In the genomic region with DNA sequence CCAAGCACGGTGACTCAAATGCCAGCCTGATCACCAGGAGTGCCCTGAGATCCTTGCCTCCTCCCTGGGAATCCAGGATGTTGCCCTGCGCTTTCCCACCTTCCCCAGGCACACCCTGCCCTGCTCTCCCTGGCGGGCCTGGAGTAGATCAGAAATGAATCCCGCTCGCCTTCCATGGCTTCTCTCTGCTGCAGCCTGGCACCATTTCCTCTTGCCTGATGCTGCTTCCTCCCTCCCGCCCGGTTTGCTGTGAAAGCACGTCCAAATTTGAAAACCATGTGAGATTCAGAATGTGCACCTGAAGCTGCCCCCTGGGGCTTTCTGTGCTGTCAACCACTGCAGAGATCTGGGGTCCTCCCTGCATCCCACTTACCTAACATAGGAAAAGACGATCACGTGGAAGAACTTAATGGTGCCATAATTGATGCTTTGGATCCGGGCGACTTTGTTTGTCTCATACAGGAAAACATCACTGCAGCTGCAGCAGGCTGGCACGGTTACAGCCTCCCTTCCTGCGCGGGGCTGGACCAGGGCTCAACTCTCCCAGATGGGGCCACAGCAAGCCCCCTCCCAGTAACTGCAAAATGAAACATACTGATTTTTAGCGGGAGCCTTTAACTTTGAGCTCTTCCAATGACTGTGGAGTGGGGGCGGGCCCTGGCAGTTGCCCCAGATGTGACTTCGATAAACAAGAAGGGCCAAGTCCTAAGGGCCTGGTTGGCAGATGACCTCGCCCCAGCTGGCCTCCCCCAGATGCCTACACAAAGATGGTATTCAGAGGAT, we compare ENCODE assay signal across 8 cellular contexts. TPM values are rescaled to one million over a fixed set of nuclear protein-coding genes. Genes with fewer than 3 reads are reported as not detected.
DNase-seq lines count a peak whose midpoint lies in the region; ATAC-seq lines count a peak whose summit lies in the region.

No MANE protein-coding gene starts in this region.

- H3K27me3 Mint-ChIP-seq in activated naive CD8-positive, alpha-beta T cell treated with anti-CD3 and anti-CD28 coated beads, Interleukin-2, amount 10 ng/mL, durations not matched to agents 7 days and 5 days: no peaks in the 10 kb centered on the region

- H3K4me1 Mint-ChIP-seq in activated naive CD8-positive, alpha-beta T cell treated with anti-CD3 and anti-CD28 coated beads, Interleukin-2, amount 10 ng/mL, durations not matched to agents 7 days and 5 days: peaks cover 29% of the 10 kb centered on the region

- POLR2A ChIA-PET in activated naive CD8-positive, alpha-beta T cell treated with anti-CD3 and anti-CD28 coated beads, Interleukin-2, amount 10 ng/mL, durations not matched to agents 7 days and 5 days (lab: Charles Lee): interaction anchor here (0.6 to 1.4 kb wide), 6 partner anchors 10 to 78 kb away, joined by 3 to 5 read pairs (median 3); partner anchors contain the start of gene C12orf76

- H3K27ac Mint-ChIP-seq in activated naive CD8-positive, alpha-beta T cell treated with anti-CD3 and anti-CD28 coated beads, Interleukin-2, amount 10 ng/mL, durations not matched to agents 7 days and 5 days: peak overlapping the region; percentile 89

- ATAC-seq in activated naive CD8-positive, alpha-beta T cell treated with anti-CD3 and anti-CD28 coated beads, Interleukin-2, amount 10 ng/mL, durations not matched to agents 7 days and 5 days (ENCODE audit: low read depth): peak; percentile 66
- ATAC-seq in HG03108 (IDR thresholded peaks at IDR 0.05; ENCODE audit: unreplicated experiment) (no peak), GM19328 (IDR thresholded peaks at IDR 0.05; ENCODE audit: unreplicated experiment) (no peak), GM18517 (IDR thresholded peaks at IDR 0.05; ENCODE audit: unreplicated experiment) (no peak)

- DNase-seq in ELR (ENCODE audit: low read depth): peak; percentile 36
- peak; percentile 75 for DNase-seq in NCI-H748 (lab: John Stamatoyannopoulos, UW; ENCODE audit: unreplicated experiment)
- peak; percentile 50 for DNase-seq in activated naive CD8-positive, alpha-beta T cell treated with anti-CD3 and anti-CD28 coated beads, Interleukin-2, amount 10 ng/mL, durations not matched to agents 7 days and 5 days
- DNase-seq in iPS-NIHi7 (ENCODE audit: extremely low spot score): peak; percentile 21
- DNase-seq in stimulated activated CD4-positive, alpha-beta T cell treated with anti-CD3 and anti-CD28 coated beads, Interleukin-4, amount 100 ng/mL, for 4 hours: peak; percentile 5 to 8

- no peaks in the 10 kb centered on the region for H3K9me3 Mint-ChIP-seq in activated naive CD8-positive, alpha-beta T cell treated with anti-CD3 and anti-CD28 coated beads, Interleukin-2, amount 10 ng/mL, durations not matched to agents 7 days and 5 days

- H3K36me3 Mint-ChIP-seq in activated naive CD8-positive, alpha-beta T cell treated with anti-CD3 and anti-CD28 coated beads, Interleukin-2, amount 10 ng/mL, durations not matched to agents 7 days and 5 days: peaks cover 14% of the 10 kb centered on the region

- peak overlapping the region; percentile 92 for H3K4me3 Mint-ChIP-seq in activated naive CD8-positive, alpha-beta T cell treated with anti-CD3 and anti-CD28 coated beads, Interleukin-2, amount 10 ng/mL, durations not matched to agents 7 days and 5 days

RNA-seq across cellular contexts. Expression of gene C12orf76, which starts 24.9 kb away (rescaled TPM):
- total RNA-seq in activated naive CD8-positive, alpha-beta T cell treated with anti-CD3 and anti-CD28 coated beads, Interleukin-2, amount 10 ng/mL, durations not matched to agents 7 days and 5 days: 10 to 100 TPM; 22.1 to 23.2 TPM

RNA-seq across cellular contexts. Expression of gene IFT81, which starts 50.9 kb away (rescaled TPM):
- total RNA-seq in activated naive CD8-positive, alpha-beta T cell treated with anti-CD3 and anti-CD28 coated beads, Interleukin-2, amount 10 ng/mL, durations not matched to agents 7 days and 5 days: 1 to 10 TPM; 1.7 to 2.4 TPM

Comparison
In these comparisons a context has a peak if more than half of its experiments do, and no peak if none do; other contexts are left out.
1. DNase-seq: peak in every context shown above with its lines; median percentile 75 in NCI-H748; 50 in activated naive CD8-positive, alpha-beta T cell treated with anti-CD3 and anti-CD28 coated beads, Interleukin-2, amount 10 ng/mL, durations not matched to agents 7 days and 5 days; 36 in ELR; 21 in iPS-NIHi7; 6 in stimulated activated CD4-positive, alpha-beta T cell treated with anti-CD3 and anti-CD28 coated beads, Interleukin-4, amount 100 ng/mL, for 4 hours.